8 cellular contexts compared by ENCODE assay signal in genomic region chr7:43647772-43648643, GRCh38.
DNase-seq lines count a peak whose midpoint lies in the region; ATAC-seq and TF ChIP-seq lines count a peak whose summit lies in the region.

No MANE protein-coding gene starts in this region.

- TF ChIP-seq CTCF in kidney epithelial cell (IDR thresholded peaks at IDR 0.05; ENCODE audit: insufficient read depth, low read length, poor library complexity, severe bottlenecking): no peak

- ATAC-seq in GM21423 (IDR thresholded peaks at IDR 0.05; ENCODE audit: unreplicated experiment) (peak; percentile 2), GM21576 (IDR thresholded peaks at IDR 0.05; ENCODE audit: unreplicated experiment) (no peak)

- H3K4me3 ChIP-seq in kidney epithelial cell (ENCODE audit: low read depth, low read length): no peak overlapping the region

- no peaks in the 10 kb centered on the region for H3K36me3 ChIP-seq in kidney epithelial cell (ENCODE audit: control insufficient read depth, insufficient read depth, low read length)

- no peaks in the 10 kb centered on the region for H3K27me3 ChIP-seq in kidney epithelial cell (ENCODE audit: control insufficient read depth, insufficient read depth, low read length)

- DNase-seq in COR-L47 (lab: John Stamatoyannopoulos, UW): peak; percentile 33
- peak; percentile 100 for DNase-seq in LHCN-M2 (ENCODE audit: low read depth)
- peak in 3 of 5 donors; percentile 21 to 83 (median 24) for DNase-seq in T-helper 1 cell
- DNase-seq in central memory CD4-positive, alpha-beta T cell: peak; percentile 30
- DNase-seq in kidney epithelial cell (ENCODE audit: low read depth): peak; percentile 80
- DNase-seq in stimulated activated CD4-positive, alpha-beta T cell treated with anti-CD3 and anti-CD28 coated beads, Interleukin-15, amount 100 ng/mL, for 48 hours (ENCODE audit: low read depth in 2 of 2): peak; percentile 50 to 52

Comparison
In these comparisons a context has a peak if more than half of its experiments do, and no peak if none do; other contexts are left out.
1. DNase-seq: peak in every context shown above with its lines; median percentile 100 in LHCN-M2; 80 in kidney epithelial cell; 51 in stimulated activated CD4-positive, alpha-beta T cell treated with anti-CD3 and anti-CD28 coated beads, Interleukin-15, amount 100 ng/mL, for 48 hours; 33 in COR-L47; 30 in central memory CD4-positive, alpha-beta T cell; 24 in T-helper 1 cell.